1 cellular context compared by ENCODE assay signal in the genomic region with DNA sequence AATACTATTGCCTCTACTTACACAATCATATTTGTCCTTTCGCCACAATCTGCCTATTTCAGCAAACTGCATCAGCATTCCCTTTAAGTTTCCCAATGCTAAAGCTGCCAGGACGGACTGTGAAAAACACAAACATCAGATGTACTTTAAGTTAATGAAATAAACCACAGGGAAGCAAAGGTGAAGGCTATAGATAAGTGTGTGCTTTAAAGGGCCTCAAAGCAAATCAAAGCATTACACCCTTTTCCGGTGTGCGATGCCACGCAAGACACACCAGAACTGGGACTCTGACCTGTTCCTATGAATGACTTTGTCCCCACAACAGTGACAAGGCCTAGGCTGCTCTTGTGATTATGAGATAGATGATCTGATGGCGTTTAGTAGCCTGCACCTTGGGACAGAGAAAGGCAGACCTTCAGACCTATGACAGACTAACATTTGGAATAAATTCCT.
A peak's percentile ranks its signal among the peaks of the same experiment; 100 is the strongest.
TF ChIP-seq lines count a peak whose summit lies in the region.

No MANE protein-coding gene starts in this region.

TF ChIP-seq in HepG2, 621 proteins besides CTCF, POLR2A, EP300 and RAD21 (continued from another document and continues in another):
- TF ChIP-seq ELF4 (CRISPR knock-in tag; IDR thresholded peaks at IDR 0.05; ENCODE audit: borderline replicate concordance) (peak; percentile 80), ZNF275 (CRISPR knock-in tag; IDR thresholded peaks at IDR 0.05; ENCODE audit: borderline replicate concordance) (no peak), FOXK2 (IDR thresholded peaks at IDR 0.05) (peak; percentile 15), ZFP82 (CRISPR knock-in tag; IDR thresholded peaks at IDR 0.05; ENCODE audit: borderline replicate concordance) (no peak), ZNF12 (CRISPR knock-in tag; IDR thresholded peaks at IDR 0.05) (peak; percentile 66), ZNF33A (CRISPR knock-in tag; IDR thresholded peaks at IDR 0.05; ENCODE audit: borderline replicate concordance) (no peak), KDM4B (CRISPR knock-in tag; IDR thresholded peaks at IDR 0.05) (0 out of 2 replicates have a peak, but pooled peaks have one; percentile 42), HNRNPL (IDR thresholded peaks at IDR 0.05; ENCODE audit: low read depth, low read length) (no peak), ZNF562 (CRISPR knock-in tag; IDR thresholded peaks at IDR 0.05; ENCODE audit: borderline replicate concordance) (no peak), DPF2 (CRISPR knock-in tag; IDR thresholded peaks at IDR 0.05; ENCODE audit: borderline replicate concordance, low read depth) (peak; percentile 98; the same call in 1 of the 2 replicates), MLX (CRISPR knock-in tag; IDR thresholded peaks at IDR 0.05) (peak; percentile 87), GTF3A (CRISPR knock-in tag; conservative IDR thresholded peaks at IDR 0.05) (0 out of 2 replicates have a peak, but pooled peaks have one; percentile 64), CC2D1A (CRISPR knock-in tag; IDR thresholded peaks at IDR 0.05) (no peak), NFYC (CRISPR knock-in tag; IDR thresholded peaks at IDR 0.05) (no peak), NFKBIZ (CRISPR knock-in tag; IDR thresholded peaks at IDR 0.05) (peak; percentile 94), ARNT2 (CRISPR knock-in tag; IDR thresholded peaks at IDR 0.05; ENCODE audit: low read depth) (no peak), ZNF224 (CRISPR knock-in tag; IDR thresholded peaks at IDR 0.05) (peak; percentile 67; the same call in 1 of the 2 replicates), TARDBP (CRISPR knock-in tag; IDR thresholded peaks at IDR 0.05) (peak; percentile 94), MEIS2 (CRISPR knock-in tag; IDR thresholded peaks at IDR 0.05) (0 out of 2 replicates have a peak, but pooled peaks have one; percentile 56), ELF1 (CRISPR knock-in tag; IDR thresholded peaks at IDR 0.05) (peak; percentile 70; the same call in 1 of the 2 replicates), GATA4 (IDR thresholded peaks at IDR 0.05; ENCODE audit: borderline replicate concordance, low read depth) (peak; percentile 97; the same call in 1 of the 2 replicates), RFX5 (IDR thresholded peaks at IDR 0.05; ENCODE audit: low read depth, low read length) (no peak; the same call in 1 of the 2 replicates), ZBTB39 (CRISPR knock-in tag; IDR thresholded peaks at IDR 0.05) (no peak; the same call in 1 of the 2 replicates), NPAS2 (CRISPR knock-in tag; IDR thresholded peaks at IDR 0.05; ENCODE audit: borderline replicate concordance) (no peak), ZNF598 (CRISPR knock-in tag; IDR thresholded peaks at IDR 0.05; ENCODE audit: borderline replicate concordance) (no peak), MYPOP (CRISPR knock-in tag; IDR thresholded peaks at IDR 0.05) (peak; percentile 81; the same call in 1 of the 2 replicates), TSC22D2 (CRISPR knock-in tag; IDR thresholded peaks at IDR 0.05; ENCODE audit: borderline replicate concordance) (peak; percentile 53; the same call in 1 of the 2 replicates), RBFOX2 (IDR thresholded peaks at IDR 0.05; ENCODE audit: low read depth, low read length) (no peak), ZNF335 (CRISPR knock-in tag; IDR thresholded peaks at IDR 0.05) (peak; percentile 55; the same call in 1 of the 2 replicates), ZNF136 (CRISPR knock-in tag; IDR thresholded peaks at IDR 0.05; ENCODE audit: low read depth) (no peak), ZNF251 (CRISPR knock-in tag; IDR thresholded peaks at IDR 0.05) (no peak), CREB1 (IDR thresholded peaks at IDR 0.05) (peak; percentile 39; the same call in 1 of the 2 replicates), CREB1 (CRISPR knock-in tag; IDR thresholded peaks at IDR 0.05) (peak; percentile 87), ESRRA (CRISPR knock-in tag; IDR thresholded peaks at IDR 0.05; ENCODE audit: low read depth) (peak; percentile 90), FLYWCH1 (CRISPR knock-in tag; IDR thresholded peaks at IDR 0.05) (no peak), TBX3 (IDR thresholded peaks at IDR 0.05; ENCODE audit: borderline replicate concordance) (peak; percentile 95), ATAD3A (CRISPR knock-in tag; IDR thresholded peaks at IDR 0.05) (no peak), ZNF75D (CRISPR knock-in tag; IDR thresholded peaks at IDR 0.05; ENCODE audit: borderline replicate concordance) (no peak), NFE2L1 (CRISPR knock-in tag; IDR thresholded peaks at IDR 0.05; ENCODE audit: borderline replicate concordance) (no peak), ZNF138 (CRISPR knock-in tag; IDR thresholded peaks at IDR 0.05; ENCODE audit: low read depth) (no peak), ZNF329 (CRISPR knock-in tag; IDR thresholded peaks at IDR 0.05; ENCODE audit: low read depth) (peak; percentile 39; the same call in 1 of the 2 replicates), CEBPG (CRISPR knock-in tag; IDR thresholded peaks at IDR 0.05) (peak; percentile 92), SIX4 (CRISPR knock-in tag; IDR thresholded peaks at IDR 0.05) (peak; percentile 82)
- TF ChIP-seq, protein P1, sequence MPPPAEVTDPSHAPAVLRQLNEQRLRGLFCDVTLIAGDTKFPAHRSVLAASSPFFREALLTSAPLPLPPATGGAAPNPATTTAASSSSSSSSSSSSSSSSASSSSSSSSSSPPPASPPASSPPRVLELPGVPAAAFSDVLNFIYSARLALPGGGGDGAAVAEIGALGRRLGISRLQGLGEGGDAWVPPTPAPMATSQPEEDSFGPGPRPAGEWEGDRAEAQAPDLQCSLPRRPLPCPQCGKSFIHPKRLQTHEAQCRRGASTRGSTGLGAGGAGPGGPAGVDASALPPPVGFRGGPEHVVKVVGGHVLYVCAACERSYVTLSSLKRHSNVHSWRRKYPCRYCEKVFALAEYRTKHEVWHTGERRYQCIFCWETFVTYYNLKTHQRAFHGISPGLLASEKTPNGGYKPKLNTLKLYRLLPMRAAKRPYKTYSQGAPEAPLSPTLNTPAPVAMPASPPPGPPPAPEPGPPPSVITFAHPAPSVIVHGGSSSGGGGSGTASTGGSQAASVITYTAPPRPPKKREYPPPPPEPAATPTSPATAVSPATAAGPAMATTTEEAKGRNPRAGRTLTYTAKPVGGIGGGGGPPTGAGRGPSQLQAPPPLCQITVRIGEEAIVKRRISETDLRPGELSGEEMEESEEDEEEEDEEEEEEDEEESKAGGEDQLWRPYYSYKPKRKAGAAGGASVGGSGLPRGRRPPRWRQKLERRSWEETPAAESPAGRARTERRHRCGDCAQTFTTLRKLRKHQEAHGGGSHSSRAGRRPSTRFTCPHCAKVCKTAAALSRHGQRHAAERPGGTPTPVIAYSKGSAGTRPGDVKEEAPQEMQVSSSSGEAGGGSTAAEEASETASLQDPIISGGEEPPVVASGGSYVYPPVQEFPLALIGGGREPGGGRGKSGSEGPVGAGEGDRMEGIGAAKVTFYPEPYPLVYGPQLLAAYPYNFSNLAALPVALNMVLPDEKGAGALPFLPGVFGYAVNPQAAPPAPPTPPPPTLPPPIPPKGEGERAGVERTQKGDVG (CRISPR knock-in tag; IDR thresholded peaks at IDR 0.05; ENCODE audit: borderline replicate concordance): no peak
- TF ChIP-seq, protein P2, sequence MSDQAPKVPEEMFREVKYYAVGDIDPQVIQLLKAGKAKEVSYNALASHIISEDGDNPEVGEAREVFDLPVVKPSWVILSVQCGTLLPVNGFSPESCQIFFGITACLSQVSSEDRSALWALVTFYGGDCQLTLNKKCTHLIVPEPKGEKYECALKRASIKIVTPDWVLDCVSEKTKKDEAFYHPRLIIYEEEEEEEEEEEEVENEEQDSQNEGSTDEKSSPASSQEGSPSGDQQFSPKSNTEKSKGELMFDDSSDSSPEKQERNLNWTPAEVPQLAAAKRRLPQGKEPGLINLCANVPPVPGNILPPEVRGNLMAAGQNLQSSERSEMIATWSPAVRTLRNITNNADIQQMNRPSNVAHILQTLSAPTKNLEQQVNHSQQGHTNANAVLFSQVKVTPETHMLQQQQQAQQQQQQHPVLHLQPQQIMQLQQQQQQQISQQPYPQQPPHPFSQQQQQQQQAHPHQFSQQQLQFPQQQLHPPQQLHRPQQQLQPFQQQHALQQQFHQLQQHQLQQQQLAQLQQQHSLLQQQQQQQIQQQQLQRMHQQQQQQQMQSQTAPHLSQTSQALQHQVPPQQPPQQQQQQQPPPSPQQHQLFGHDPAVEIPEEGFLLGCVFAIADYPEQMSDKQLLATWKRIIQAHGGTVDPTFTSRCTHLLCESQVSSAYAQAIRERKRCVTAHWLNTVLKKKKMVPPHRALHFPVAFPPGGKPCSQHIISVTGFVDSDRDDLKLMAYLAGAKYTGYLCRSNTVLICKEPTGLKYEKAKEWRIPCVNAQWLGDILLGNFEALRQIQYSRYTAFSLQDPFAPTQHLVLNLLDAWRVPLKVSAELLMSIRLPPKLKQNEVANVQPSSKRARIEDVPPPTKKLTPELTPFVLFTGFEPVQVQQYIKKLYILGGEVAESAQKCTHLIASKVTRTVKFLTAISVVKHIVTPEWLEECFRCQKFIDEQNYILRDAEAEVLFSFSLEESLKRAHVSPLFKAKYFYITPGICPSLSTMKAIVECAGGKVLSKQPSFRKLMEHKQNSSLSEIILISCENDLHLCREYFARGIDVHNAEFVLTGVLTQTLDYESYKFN (CRISPR knock-in tag; conservative IDR thresholded peaks at IDR 0.05): peak; percentile 99
- TF ChIP-seq, protein P3, sequence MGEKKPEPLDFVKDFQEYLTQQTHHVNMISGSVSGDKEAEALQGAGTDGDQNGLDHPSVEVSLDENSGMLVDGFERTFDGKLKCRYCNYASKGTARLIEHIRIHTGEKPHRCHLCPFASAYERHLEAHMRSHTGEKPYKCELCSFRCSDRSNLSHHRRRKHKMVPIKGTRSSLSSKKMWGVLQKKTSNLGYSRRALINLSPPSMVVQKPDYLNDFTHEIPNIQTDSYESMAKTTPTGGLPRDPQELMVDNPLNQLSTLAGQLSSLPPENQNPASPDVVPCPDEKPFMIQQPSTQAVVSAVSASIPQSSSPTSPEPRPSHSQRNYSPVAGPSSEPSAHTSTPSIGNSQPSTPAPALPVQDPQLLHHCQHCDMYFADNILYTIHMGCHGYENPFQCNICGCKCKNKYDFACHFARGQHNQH (CRISPR knock-in tag; IDR thresholded peaks at IDR 0.05): peak; percentile 96
- TF ChIP-seq, protein P4, sequence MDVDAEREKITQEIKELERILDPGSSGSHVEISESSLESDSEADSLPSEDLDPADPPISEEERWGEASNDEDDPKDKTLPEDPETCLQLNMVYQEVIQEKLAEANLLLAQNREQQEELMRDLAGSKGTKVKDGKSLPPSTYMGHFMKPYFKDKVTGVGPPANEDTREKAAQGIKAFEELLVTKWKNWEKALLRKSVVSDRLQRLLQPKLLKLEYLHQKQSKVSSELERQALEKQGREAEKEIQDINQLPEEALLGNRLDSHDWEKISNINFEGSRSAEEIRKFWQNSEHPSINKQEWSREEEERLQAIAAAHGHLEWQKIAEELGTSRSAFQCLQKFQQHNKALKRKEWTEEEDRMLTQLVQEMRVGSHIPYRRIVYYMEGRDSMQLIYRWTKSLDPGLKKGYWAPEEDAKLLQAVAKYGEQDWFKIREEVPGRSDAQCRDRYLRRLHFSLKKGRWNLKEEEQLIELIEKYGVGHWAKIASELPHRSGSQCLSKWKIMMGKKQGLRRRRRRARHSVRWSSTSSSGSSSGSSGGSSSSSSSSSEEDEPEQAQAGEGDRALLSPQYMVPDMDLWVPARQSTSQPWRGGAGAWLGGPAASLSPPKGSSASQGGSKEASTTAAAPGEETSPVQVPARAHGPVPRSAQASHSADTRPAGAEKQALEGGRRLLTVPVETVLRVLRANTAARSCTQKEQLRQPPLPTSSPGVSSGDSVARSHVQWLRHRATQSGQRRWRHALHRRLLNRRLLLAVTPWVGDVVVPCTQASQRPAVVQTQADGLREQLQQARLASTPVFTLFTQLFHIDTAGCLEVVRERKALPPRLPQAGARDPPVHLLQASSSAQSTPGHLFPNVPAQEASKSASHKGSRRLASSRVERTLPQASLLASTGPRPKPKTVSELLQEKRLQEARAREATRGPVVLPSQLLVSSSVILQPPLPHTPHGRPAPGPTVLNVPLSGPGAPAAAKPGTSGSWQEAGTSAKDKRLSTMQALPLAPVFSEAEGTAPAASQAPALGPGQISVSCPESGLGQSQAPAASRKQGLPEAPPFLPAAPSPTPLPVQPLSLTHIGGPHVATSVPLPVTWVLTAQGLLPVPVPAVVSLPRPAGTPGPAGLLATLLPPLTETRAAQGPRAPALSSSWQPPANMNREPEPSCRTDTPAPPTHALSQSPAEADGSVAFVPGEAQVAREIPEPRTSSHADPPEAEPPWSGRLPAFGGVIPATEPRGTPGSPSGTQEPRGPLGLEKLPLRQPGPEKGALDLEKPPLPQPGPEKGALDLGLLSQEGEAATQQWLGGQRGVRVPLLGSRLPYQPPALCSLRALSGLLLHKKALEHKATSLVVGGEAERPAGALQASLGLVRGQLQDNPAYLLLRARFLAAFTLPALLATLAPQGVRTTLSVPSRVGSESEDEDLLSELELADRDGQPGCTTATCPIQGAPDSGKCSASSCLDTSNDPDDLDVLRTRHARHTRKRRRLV (CRISPR knock-in tag; IDR thresholded peaks at IDR 0.05): no peak
